Comparison of ENCODE assay signal across 1 cellular context in genomic region chr21:33721081-33721480, GRCh38.
TF ChIP-seq lines count a peak whose summit lies in the region.

No MANE protein-coding gene starts in this region.

TF ChIP-seq in WTC11, 78 proteins besides CTCF, POLR2A, EP300 and RAD21 (continued from another document):
- TF ChIP-seq ZNF671 (CRISPR knock-in tag; IDR thresholded peaks at IDR 0.05) (no peak), ERG (CRISPR knock-in tag; IDR thresholded peaks at IDR 0.05) (no peak), TP53 (CRISPR knock-in tag; IDR thresholded peaks at IDR 0.05) (no peak), NR1H2 (CRISPR knock-in tag; IDR thresholded peaks at IDR 0.05) (no peak)
